Comparison of ENCODE assay signal across 9 cellular contexts in genomic region chr7:140242057-140243031, GRCh38.
A peak's percentile ranks its signal among the peaks of the same experiment; 100 is the strongest.
DNase-seq lines count a peak whose midpoint lies in the region; ATAC-seq and TF ChIP-seq lines count a peak whose summit lies in the region.
"Had no signal": no experiment of that assay in that cellular context is flagged by ENCODE, and none has a peak within 500 bp of the region (broad histone marks: within the 10 kb centered on the region; RNA-seq: fewer than 3 reads in every experiment).

No MANE protein-coding gene starts in this region.

- no peak overlapping the region for H4K8ac ChIP-seq in mesenchymal stem cell (ENCODE audit: low read length)

- H2BK12ac ChIP-seq in mesenchymal stem cell (ENCODE audit: low read length in 2 of 2) = no peak overlapping the region

- no peak overlapping the region for H3K18ac ChIP-seq in mesenchymal stem cell (ENCODE audit: low read depth in 1 of 2, low read length in 2 of 2)

- H3K14ac ChIP-seq in mesenchymal stem cell (ENCODE audit: low read length in 2 of 2) = no peak overlapping the region

- H2BK15ac ChIP-seq in mesenchymal stem cell (ENCODE audit: low read depth, poor library complexity, severe bottlenecking) = no peak overlapping the region

- H3K4me1 Mint-ChIP-seq in memory B cell = peaks cover 21% of the 10 kb centered on the region

- no peak overlapping the region for H2AK5ac ChIP-seq in mesenchymal stem cell (ENCODE audit: low read length, severe bottlenecking)

- H3K4me3 ChIP-seq in Peyer's patch = peak overlapping the region in 2 of 4 donors; percentile 16 to 20
- H3K4me3 ChIP-seq in mesenchymal stem cell (ENCODE audit: insufficient read depth in 1 of 2, low read depth in 1 of 2, low read length in 2 of 2) = no peak overlapping the region

- WGBS in mesenchymal stem cell = 5% methylated on average over 3 of the region's 4 CpGs

- H4K91ac ChIP-seq in mesenchymal stem cell (ENCODE audit: low read length) = no peak overlapping the region

- H3K4me2 ChIP-seq in mesenchymal stem cell (ENCODE audit: low read length, poor library complexity, severe bottlenecking) = no peak overlapping the region

- H3K4ac ChIP-seq in mesenchymal stem cell (ENCODE audit: low read depth in 1 of 2, low read length in 2 of 2) = no peak overlapping the region

- H3K9me3 ChIP-seq in Peyer's patch (no peaks in the 10 kb centered on the region), mesenchymal stem cell (ENCODE audit: control insufficient read depth, low read length) (no peaks in the 10 kb centered on the region)

- H3K27me3 Mint-ChIP-seq in memory B cell = no peaks in the 10 kb centered on the region

- peak in 1 of 2 donors; percentile 39 for TF ChIP-seq POLR2A in Peyer's patch (IDR thresholded peaks at IDR 0.05)

- no peak overlapping the region for H2BK120ac ChIP-seq in mesenchymal stem cell (ENCODE audit: low read depth, low read length)

- H3K9ac ChIP-seq in mesenchymal stem cell (ENCODE audit: low read length) = no peak overlapping the region

- ATAC-seq in GM21786 (IDR thresholded peaks at IDR 0.05; ENCODE audit: unreplicated experiment) = peak; percentile 66
- ATAC-seq in memory B cell (ENCODE audit: low read depth) = peak; percentile 82
- ATAC-seq in HG03095 (IDR thresholded peaks at IDR 0.05; ENCODE audit: unreplicated experiment) = no peak
- ATAC-seq: HCT116 had no signal

- DNase-seq in DMS53 treated with DMSO at 0.1 percent for 48 hours (lab: John Stamatoyannopoulos, UW; ENCODE audit: unreplicated experiment) (peak; percentile 84), Peyer's patch (peak; percentile 30 to 73 (median 70)), memory B cell (ENCODE audit: low spot score in 2 of 2) (no peak), mesenchymal stem cell (no peak), putamen (ENCODE audit: low spot score) (no peak)
- no peak for DNase-seq in activated CD4-positive, alpha-beta T cell treated with anti-CD3 and anti-CD28 coated beads for 4 hours

- H3K27ac ChIP-seq in Peyer's patch = peak overlapping the region in 3 of 4 donors; percentile 73 to 93 (median 82)
- H3K27ac ChIP-seq in mesenchymal stem cell (ENCODE audit: low read length, poor library complexity, severe bottlenecking) = no peak overlapping the region

- no peaks in the 10 kb centered on the region for H3K36me3 Mint-ChIP-seq in memory B cell

- H3K4me1 ChIP-seq in Peyer's patch = peaks cover 3 to 52% (median 8%) of the 10 kb centered on the region in 4 donors
- no peaks in the 10 kb centered on the region for H3K4me1 ChIP-seq in mesenchymal stem cell (ENCODE audit: control insufficient read depth, insufficient read depth, low read depth, low read length)

- H3K4me3 Mint-ChIP-seq in memory B cell = peak overlapping the region; percentile 19

- H3K27me3 ChIP-seq in Peyer's patch = no peaks in the 10 kb centered on the region
- H3K27me3 ChIP-seq in mesenchymal stem cell (ENCODE audit: control insufficient read depth in 1 of 2, insufficient read depth in 1 of 2, low read length in 2 of 2) = peaks cover 18 to 38% of the 10 kb centered on the region in 2 experiments

- no peak overlapping the region for H2BK5ac ChIP-seq in mesenchymal stem cell (ENCODE audit: low read depth, low read length, poor library complexity, severe bottlenecking)

- H3K23ac ChIP-seq in mesenchymal stem cell (ENCODE audit: low read length in 2 of 2) = no peak overlapping the region

- no peaks in the 10 kb centered on the region for H3K9me3 Mint-ChIP-seq in memory B cell

- no peak overlapping the region for H2AFZ ChIP-seq in mesenchymal stem cell (ENCODE audit: low read depth, low read length)

- H3K27ac Mint-ChIP-seq in memory B cell = no peak overlapping the region

- TF ChIP-seq CTCF in Peyer's patch (IDR thresholded peaks at IDR 0.05) = peak in 3 of 6 experiments; percentile 32 to 43 (median 39)

- no peaks in the 10 kb centered on the region for H3K36me3 ChIP-seq in Peyer's patch
- H3K36me3 ChIP-seq in mesenchymal stem cell (ENCODE audit: control insufficient read depth in 1 of 2, insufficient read depth in 2 of 2, low read depth in 1 of 2, low read length in 2 of 2) = no peaks in the 10 kb centered on the region

- no peaks in the 10 kb centered on the region for H3K79me1 ChIP-seq in mesenchymal stem cell (replicated peaks; ENCODE audit: low read length, poor library complexity, severe bottlenecking)

Comparison
In these comparisons a context has a peak if more than half of its experiments do, and no peak if none do; other contexts are left out.
1. DNase-seq: peak in DMS53 treated with DMSO at 0.1 percent for 48 hours (single experiment) and Peyer's patch (3 of 3); none in memory B cell (0 of 2), mesenchymal stem cell (single experiment), putamen (single experiment) and activated CD4-positive, alpha-beta T cell treated with anti-CD3 and anti-CD28 coated beads for 4 hours (0 of 2).